Comparison of ENCODE assay signal across 24 cellular contexts in the genomic region with DNA sequence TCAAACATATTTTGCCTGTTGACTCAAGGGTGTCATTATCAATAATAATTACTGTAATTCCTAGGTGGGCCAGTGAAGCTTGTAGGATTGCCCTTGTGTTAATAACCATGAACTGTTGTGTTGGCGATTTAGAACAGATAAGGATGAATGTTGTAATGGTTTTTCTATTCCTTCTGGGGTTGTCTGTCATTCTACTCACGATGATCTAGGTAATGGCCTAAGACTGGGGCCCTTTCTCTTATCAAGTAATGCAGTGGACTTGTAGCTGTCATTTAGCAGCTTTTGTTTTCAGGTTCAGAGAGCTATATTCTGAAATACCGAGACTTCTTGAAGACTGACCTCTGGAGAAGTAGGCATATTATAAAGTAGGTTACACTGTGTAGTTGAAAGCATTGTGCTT.
"Had no signal": no experiment of that assay in that cellular context is flagged by ENCODE, and none has a peak within 500 bp of the region (broad histone marks: within the 10 kb centered on the region; RNA-seq: fewer than 3 reads in every experiment).

No MANE protein-coding gene starts in this region.

- H3K9me3 ChIP-seq: colonic mucosa, esophagus squamous epithelium, gastrocnemius medialis, heart right ventricle, left lung, lower lobe of right lung had no signal

- H3K27me3 Mint-ChIP-seq: dendritic cell treated with granulocyte-macrophage colony-stimulating factor and Interleukin-4, amounts not matched to agents 40 ng/mL and 50 ng/mL, for 4 days; effector memory CD8-positive, alpha-beta T cell; naive thymus-derived CD4-positive, alpha-beta T cell had no signal

- DNase-seq: colonic mucosa; cortex of kidney; effector CD8-positive, alpha-beta T cell; effector memory CD8-positive, alpha-beta T cell; endodermal cell; esophagus squamous epithelium; foreskin fibroblast; foreskin melanocyte; gastrocnemius medialis; glutamatergic neuron; head of caudate nucleus; heart right ventricle; hippocampal formation; left cardiac atrium; left lung; left ventricle myocardium superior; lower lobe of right lung; mesenchymal stem cell; midbrain; naive thymus-derived CD4-positive, alpha-beta T cell had no signal

- H3K27ac Mint-ChIP-seq: dendritic cell treated with granulocyte-macrophage colony-stimulating factor and Interleukin-4, amounts not matched to agents 40 ng/mL and 50 ng/mL, for 4 days; effector memory CD8-positive, alpha-beta T cell; endodermal cell; naive thymus-derived CD4-positive, alpha-beta T cell had no signal

- H3K27me3 ChIP-seq: colonic mucosa, esophagus squamous epithelium, gastrocnemius medialis, heart right ventricle, left lung had no signal

- H3K4me3 Mint-ChIP-seq: dendritic cell treated with granulocyte-macrophage colony-stimulating factor and Interleukin-4, amounts not matched to agents 40 ng/mL and 50 ng/mL, for 4 days; effector memory CD8-positive, alpha-beta T cell; endodermal cell; naive thymus-derived CD4-positive, alpha-beta T cell had no signal

- ATAC-seq: effector memory CD8-positive, alpha-beta T cell; esophagus mucosa; gastrocnemius medialis; heart right ventricle; left cardiac atrium; left lung; left ventricle myocardium superior; lower lobe of right lung; naive thymus-derived CD4-positive, alpha-beta T cell had no signal

- H3K36me3 ChIP-seq: colonic mucosa, esophagus squamous epithelium, gastrocnemius medialis, heart right ventricle, left lung, lower lobe of right lung had no signal

- H3K9me3 Mint-ChIP-seq: dendritic cell treated with granulocyte-macrophage colony-stimulating factor and Interleukin-4, amounts not matched to agents 40 ng/mL and 50 ng/mL, for 4 days; effector memory CD8-positive, alpha-beta T cell; endodermal cell; naive thymus-derived CD4-positive, alpha-beta T cell had no signal

- H3K4me1 ChIP-seq: colonic mucosa, esophagus squamous epithelium, left lung, lower lobe of right lung had no signal

- H3K27ac ChIP-seq: colonic mucosa, epithelial cell of prostate, esophagus squamous epithelium, gastrocnemius medialis, heart right ventricle, left lung, lower lobe of right lung had no signal

- H3K4me3 ChIP-seq: colonic mucosa, esophagus squamous epithelium, gastrocnemius medialis, heart right ventricle, left lung, lower lobe of right lung had no signal

- FAIRE-seq: keratinocyte had no signal
